27 cellular contexts compared by ENCODE assay signal in the genomic region with DNA sequence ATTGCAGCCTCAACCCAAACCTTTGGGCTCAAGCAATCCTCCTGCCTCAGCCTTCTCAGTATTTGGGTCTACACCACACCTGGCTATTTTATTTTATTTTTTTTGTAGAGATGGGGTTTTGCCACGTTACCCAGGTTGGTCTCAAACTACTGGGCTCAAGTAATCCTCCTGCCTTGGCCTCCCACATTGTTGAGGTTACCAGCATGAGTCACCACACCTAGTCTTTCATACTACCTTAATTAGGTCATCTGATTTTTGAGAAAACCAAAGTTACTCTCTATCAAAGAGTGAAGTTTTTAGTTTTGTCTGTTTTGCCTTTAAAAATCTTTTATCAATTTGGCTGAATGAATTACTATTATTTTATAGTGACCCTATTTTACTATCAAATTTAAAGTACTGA.
"Had no signal": no experiment of that assay in that cellular context is flagged by ENCODE, and none has a peak within 500 bp of the region (broad histone marks: within the 10 kb centered on the region; RNA-seq: fewer than 3 reads in every experiment).

No MANE protein-coding gene starts in this region.

- H3K27ac Mint-ChIP-seq: activated CD4-positive, alpha-beta memory T cell treated with anti-CD3 and anti-CD28 coated beads for 36 hours; activated CD4-positive, alpha-beta T cell treated with anti-CD3 and anti-CD28 coated beads for 36 hours; activated CD4-positive, alpha-beta T cell treated with anti-CD3 and anti-CD28 coated beads, Interleukin-2, amount 10 ng/mL, durations not matched to agents 24 days and 14 days; activated CD8-positive, alpha-beta T cell treated with anti-CD3 and anti-CD28 coated beads, Interleukin-2, amount 10 ng/mL, durations not matched to agents 7 days and 5 days; activated naive CD4-positive, alpha-beta T cell treated with anti-CD3 and anti-CD28 coated beads, Interleukin-2, amount 10 ng/mL, durations not matched to agents 7 days and 5 days; activated naive CD4-positive, alpha-beta T cell treated with anti-CD3 and anti-CD28 coated beads, Interleukin-2, amount 50 U/mL, for 72 hours; activated naive CD8-positive, alpha-beta T cell treated with anti-CD3 and anti-CD28 coated beads, Interleukin-2, amount 10 ng/mL, durations not matched to agents 7 days and 5 days; activated T-cell treated with anti-CD3 and anti-CD28 coated beads, Interleukin-2, amount 50 U/mL, for 24 hours; activated T-cell treated with anti-CD3 and anti-CD28 coated beads, Interleukin-2, amount 50 U/mL, for 72 hours; brain; effector memory CD8-positive, alpha-beta T cell had no signal

- H3K4me1 Mint-ChIP-seq: activated CD4-positive, alpha-beta T cell treated with anti-CD3 and anti-CD28 coated beads for 36 hours; activated CD4-positive, alpha-beta T cell treated with anti-CD3 and anti-CD28 coated beads, Interleukin-2, amount 10 ng/mL, durations not matched to agents 24 days and 14 days; activated naive CD4-positive, alpha-beta T cell treated with anti-CD3 and anti-CD28 coated beads, Interleukin-2, amount 10 ng/mL, durations not matched to agents 7 days and 5 days; activated naive CD8-positive, alpha-beta T cell treated with anti-CD3 and anti-CD28 coated beads, Interleukin-2, amount 10 ng/mL, durations not matched to agents 7 days and 5 days; brain had no signal

- H3K4me3 Mint-ChIP-seq: activated CD4-positive, alpha-beta memory T cell treated with anti-CD3 and anti-CD28 coated beads for 36 hours; activated CD4-positive, alpha-beta T cell treated with anti-CD3 and anti-CD28 coated beads for 36 hours; activated CD4-positive, alpha-beta T cell treated with anti-CD3 and anti-CD28 coated beads, Interleukin-2, amount 10 ng/mL, durations not matched to agents 24 days and 14 days; activated CD8-positive, alpha-beta T cell treated with anti-CD3 and anti-CD28 coated beads, Interleukin-2, amount 10 ng/mL, durations not matched to agents 7 days and 5 days; activated naive CD4-positive, alpha-beta T cell treated with anti-CD3 and anti-CD28 coated beads, Interleukin-2, amount 10 ng/mL, durations not matched to agents 7 days and 5 days; activated naive CD8-positive, alpha-beta T cell treated with anti-CD3 and anti-CD28 coated beads, Interleukin-2, amount 10 ng/mL, durations not matched to agents 7 days and 5 days; activated T-cell treated with anti-CD3 and anti-CD28 coated beads, Interleukin-2, amount 50 U/mL, for 24 hours; activated T-cell treated with anti-CD3 and anti-CD28 coated beads, Interleukin-2, amount 50 U/mL, for 72 hours; brain; effector memory CD8-positive, alpha-beta T cell had no signal

- ATAC-seq: activated CD4-positive, alpha-beta T cell treated with anti-CD3 and anti-CD28 coated beads for 36 hours; activated CD8-positive, alpha-beta T cell treated with anti-CD3 and anti-CD28 coated beads, Interleukin-2, amount 10 ng/mL, durations not matched to agents 7 days and 5 days; activated naive CD4-positive, alpha-beta T cell treated with anti-CD3 and anti-CD28 coated beads, Interleukin-2, amount 50 U/mL, for 72 hours; activated T-cell treated with anti-CD3 and anti-CD28 coated beads, Interleukin-2, amount 50 U/mL, for 72 hours; effector memory CD8-positive, alpha-beta T cell; heart left ventricle had no signal

- H3K4me1 ChIP-seq: ascending aorta, esophagus squamous epithelium, heart left ventricle had no signal

- H3K36me3 Mint-ChIP-seq: activated CD4-positive, alpha-beta memory T cell treated with anti-CD3 and anti-CD28 coated beads for 36 hours; activated naive CD4-positive, alpha-beta T cell treated with anti-CD3 and anti-CD28 coated beads, Interleukin-2, amount 10 ng/mL, durations not matched to agents 7 days and 5 days; activated naive CD8-positive, alpha-beta T cell treated with anti-CD3 and anti-CD28 coated beads, Interleukin-2, amount 10 ng/mL, durations not matched to agents 7 days and 5 days; brain had no signal

- H3K27me3 ChIP-seq: ascending aorta, esophagus squamous epithelium, heart left ventricle had no signal

- H3K27me3 Mint-ChIP-seq: activated CD4-positive, alpha-beta memory T cell treated with anti-CD3 and anti-CD28 coated beads for 36 hours; activated CD4-positive, alpha-beta T cell treated with anti-CD3 and anti-CD28 coated beads for 36 hours; activated CD4-positive, alpha-beta T cell treated with anti-CD3 and anti-CD28 coated beads, Interleukin-2, amount 10 ng/mL, durations not matched to agents 24 days and 14 days; activated naive CD4-positive, alpha-beta T cell treated with anti-CD3 and anti-CD28 coated beads, Interleukin-2, amount 10 ng/mL, durations not matched to agents 7 days and 5 days; activated naive CD8-positive, alpha-beta T cell treated with anti-CD3 and anti-CD28 coated beads, Interleukin-2, amount 10 ng/mL, durations not matched to agents 7 days and 5 days; activated T-cell treated with anti-CD3 and anti-CD28 coated beads, Interleukin-2, amount 50 U/mL, for 24 hours; effector memory CD8-positive, alpha-beta T cell had no signal

- DNase-seq: activated CD4-positive, alpha-beta memory T cell treated with anti-CD3 and anti-CD28 coated beads for 36 hours; activated CD4-positive, alpha-beta T cell treated with anti-CD3 and anti-CD28 coated beads for 36 hours; activated CD4-positive, alpha-beta T cell treated with anti-CD3 and anti-CD28 coated beads, Interleukin-2, amount 10 ng/mL, durations not matched to agents 24 days and 14 days; activated CD4-positive, CD25-positive, alpha-beta regulatory T cell; activated CD4-positive, CD25-positive, alpha-beta regulatory T cell treated with anti-CD3 and anti-CD28 coated beads, Interleukin-2, amount 50 U/mL, for 72 hours; activated CD8-positive, alpha-beta memory T cell treated with anti-CD3 and anti-CD28 coated beads, Interleukin-2, amount 50 U/mL, for 48 hours; activated CD8-positive, alpha-beta T cell treated with anti-CD3 and anti-CD28 coated beads, Interleukin-2, amount 10 ng/mL, durations not matched to agents 7 days and 5 days; activated gamma-delta T cell; activated naive CD4-positive, alpha-beta T cell; activated naive CD4-positive, alpha-beta T cell treated with anti-CD3 and anti-CD28 coated beads, Interleukin-2, amount 10 ng/mL, durations not matched to agents 7 days and 5 days; activated naive CD8-positive, alpha-beta T cell treated with anti-CD3 and anti-CD28 coated beads, Interleukin-2, amount 10 ng/mL, durations not matched to agents 7 days and 5 days; activated T-cell treated with anti-CD3 and anti-CD28 coated beads for 4 hours; activated T-cell treated with anti-CD3 and anti-CD28 coated beads, Interleukin-2, amount 50 U/mL, for 24 hours; activated T-cell treated with anti-CD3 and anti-CD28 coated beads, Interleukin-2, amount 50 U/mL, for 72 hours; caudate nucleus; cortex of kidney; dermis blood vessel endothelial cell; effector CD4-positive, alpha-beta T cell; effector memory CD8-positive, alpha-beta T cell; esophagus squamous epithelium; glutamatergic neuron; heart left ventricle; T-helper 2 cell had no signal

- H3K9me3 Mint-ChIP-seq: activated CD4-positive, alpha-beta T cell treated with anti-CD3 and anti-CD28 coated beads, Interleukin-2, amount 10 ng/mL, durations not matched to agents 24 days and 14 days had no signal

- H3K4me3 ChIP-seq: ascending aorta, esophagus squamous epithelium, heart left ventricle had no signal

- H3K9me3 ChIP-seq: ascending aorta had no signal

- H3K36me3 ChIP-seq: ascending aorta, esophagus squamous epithelium, heart left ventricle had no signal

- H3K27ac ChIP-seq: ascending aorta, epithelial cell of prostate, esophagus squamous epithelium, heart left ventricle had no signal
